16 cellular contexts compared by ENCODE assay signal in the genomic region with DNA sequence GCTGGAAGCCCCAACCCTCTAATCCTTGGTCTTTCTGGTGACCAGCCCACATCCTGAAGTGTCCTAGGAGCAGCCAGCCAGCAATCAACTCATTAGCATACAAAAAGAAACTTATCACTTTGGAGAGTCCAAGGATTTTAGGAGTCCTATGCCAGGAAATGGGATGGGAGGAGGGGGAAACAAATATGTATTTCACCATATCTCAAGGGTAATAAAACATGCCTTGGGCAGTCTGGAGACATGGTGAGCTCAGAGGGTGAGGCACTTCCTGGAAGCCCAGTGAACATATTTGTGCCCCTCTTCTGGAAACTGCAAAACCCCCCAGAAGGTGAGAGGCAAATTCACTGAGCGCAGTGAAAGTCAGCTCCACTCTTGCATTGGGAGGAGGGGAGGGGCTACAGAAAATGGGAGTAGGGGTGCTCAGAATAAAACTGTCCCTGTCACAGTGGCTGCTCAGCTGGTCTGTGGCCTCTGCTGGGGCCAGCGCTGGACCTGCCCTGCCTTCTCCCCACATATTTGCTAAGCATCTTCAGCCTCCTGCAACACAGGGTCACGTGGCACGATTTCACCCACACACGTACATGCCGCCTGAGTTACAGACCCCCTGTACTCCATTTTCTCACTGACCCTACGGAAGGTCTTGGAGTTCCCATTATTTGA. TPM values are rescaled to one million over a fixed set of nuclear protein-coding genes. Genes with fewer than 3 reads are reported as not detected.
DNase-seq lines count a peak whose midpoint lies in the region; ATAC-seq, FAIRE-seq and TF ChIP-seq lines count a peak whose summit lies in the region.
"Had no signal": no experiment of that assay in that cellular context is flagged by ENCODE, and none has a peak within 500 bp of the region (broad histone marks: within the 10 kb centered on the region; RNA-seq: fewer than 3 reads in every experiment).

No MANE protein-coding gene starts in this region.

- H3K27me3 Mint-ChIP-seq in activated naive CD8-positive, alpha-beta T cell: no peaks in the 10 kb centered on the region
- no peaks in the 10 kb centered on the region for H3K27me3 Mint-ChIP-seq in activated naive CD8-positive, alpha-beta T cell treated with anti-CD3 and anti-CD28 coated beads, Interleukin-2, amount 50 U/mL, for 24 hours

- H3K36me3 ChIP-seq in mucosa of descending colon (ENCODE audit: low read depth): no peaks in the 10 kb centered on the region
- H3K36me3 ChIP-seq in upper lobe of right lung: no peaks in the 10 kb centered on the region
- H3K36me3 ChIP-seq: esophagus muscularis mucosa, thyroid gland had no signal

- no peaks in the 10 kb centered on the region for H3K9me3 Mint-ChIP-seq in activated naive CD8-positive, alpha-beta T cell (ENCODE audit: low read depth)
- H3K9me3 Mint-ChIP-seq in activated naive CD8-positive, alpha-beta T cell treated with anti-CD3 and anti-CD28 coated beads, Interleukin-2, amount 50 U/mL, for 24 hours: no peaks in the 10 kb centered on the region
- H3K9me3 Mint-ChIP-seq: IgD-negative memory B cell had no signal

- no peaks in the 10 kb centered on the region for H3K36me3 Mint-ChIP-seq in activated naive CD8-positive, alpha-beta T cell
- H3K36me3 Mint-ChIP-seq in activated naive CD8-positive, alpha-beta T cell treated with anti-CD3 and anti-CD28 coated beads, Interleukin-2, amount 50 U/mL, for 24 hours (ENCODE audit: low read depth): no peaks in the 10 kb centered on the region
- H3K36me3 Mint-ChIP-seq: IgD-negative memory B cell had no signal

- DNase-seq in activated naive CD8-positive, alpha-beta T cell treated with anti-CD3 and anti-CD28 coated beads, Interleukin-2, amount 50 U/mL, for 24 hours: no peak
- DNase-seq in amniotic epithelial cell (ENCODE audit: low read depth) (peak; percentile 40), mucosa of descending colon (peak; percentile 42 to 52 (median 45)), upper lobe of right lung (peak; percentile 56), GM12891 (ENCODE audit: insufficient read length, low spot score) (no peak), NCI-H1930 (lab: John Stamatoyannopoulos, UW) (no peak)
- no peak for DNase-seq in activated CD4-positive, alpha-beta T cell treated with anti-CD3 and anti-CD28 coated beads for 48 hours
- DNase-seq: activated gamma-delta T cell treated with Interleukin-2 at 50 U/mL for 16 hours, cerebellar nuclear complex, DND-41, NCI-H1694 treated with DMSO at 0.1 percent for 48 hours, SK-N-SH had no signal

- TF ChIP-seq CTCF in mucosa of descending colon (IDR thresholded peaks at IDR 0.05) (no peak), upper lobe of right lung (IDR thresholded peaks at IDR 0.05) (no peak)

- peaks cover 46% of the 10 kb centered on the region for H3K4me1 Mint-ChIP-seq in activated naive CD8-positive, alpha-beta T cell (ENCODE audit: low read depth)
- peaks cover 39% of the 10 kb centered on the region for H3K4me1 Mint-ChIP-seq in activated naive CD8-positive, alpha-beta T cell treated with anti-CD3 and anti-CD28 coated beads, Interleukin-2, amount 50 U/mL, for 24 hours

- no peak overlapping the region for H3K27ac ChIP-seq in upper lobe of right lung
- H3K27ac ChIP-seq: esophagus muscularis mucosa, thyroid gland had no signal

- H3K9me3 ChIP-seq in mucosa of descending colon (no peaks in the 10 kb centered on the region), upper lobe of right lung (no peaks in the 10 kb centered on the region)
- H3K9me3 ChIP-seq: esophagus muscularis mucosa, SK-N-SH, thyroid gland had no signal

- intact Hi-C loops in mucosa of descending colon (cut with DNase I, micrococcal nuclease): no loop called here
- intact Hi-C loops in upper lobe of right lung (cut with DNase I): no loop called here

- FAIRE-seq in GM12891 (lab: Jason Lieb, UNC): no peak

- H3K27me3 ChIP-seq in upper lobe of right lung: no peaks in the 10 kb centered on the region
- H3K27me3 ChIP-seq: esophagus muscularis mucosa, thyroid gland had no signal

- peaks cover 48% of the 10 kb centered on the region for H3K4me1 ChIP-seq in mucosa of descending colon (ENCODE audit: low read depth)
- peaks cover 32% of the 10 kb centered on the region for H3K4me1 ChIP-seq in upper lobe of right lung

- H3K27ac Mint-ChIP-seq in activated naive CD8-positive, alpha-beta T cell: peak overlapping the region; percentile 28
- H3K27ac Mint-ChIP-seq in activated naive CD8-positive, alpha-beta T cell treated with anti-CD3 and anti-CD28 coated beads, Interleukin-2, amount 50 U/mL, for 24 hours: no peak overlapping the region

- TF ChIP-seq POLR2A in GM12891 (IDR thresholded peaks at IDR 0.05; ENCODE audit: low read depth, low read length): no peak

- H3K4me3 ChIP-seq in mucosa of descending colon: no peak overlapping the region
- no peak overlapping the region for H3K4me3 ChIP-seq in upper lobe of right lung
- H3K4me3 ChIP-seq: esophagus muscularis mucosa, thyroid gland had no signal

- H3K4me3 Mint-ChIP-seq in activated naive CD8-positive, alpha-beta T cell: no peak overlapping the region
- no peak overlapping the region for H3K4me3 Mint-ChIP-seq in activated naive CD8-positive, alpha-beta T cell treated with anti-CD3 and anti-CD28 coated beads, Interleukin-2, amount 50 U/mL, for 24 hours

- no peak for ATAC-seq in activated naive CD8-positive, alpha-beta T cell treated with anti-CD3 and anti-CD28 coated beads, Interleukin-2, amount 50 U/mL, for 24 hours
- ATAC-seq in mucosa of descending colon (peak; percentile 73), upper lobe of right lung (peak; percentile 37)

TF ChIP-seq in GM12891, 5 proteins besides CTCF, POLR2A, EP300 and RAD21:
- TF ChIP-seq POLR2AphosphoS5 (IDR thresholded peaks at IDR 0.05; ENCODE audit: low read depth, low read length) (no peak), PAX5 (IDR thresholded peaks at IDR 0.05; ENCODE audit: insufficient read depth, low read length, severe bottlenecking) (no peak), TAF1 (IDR thresholded peaks at IDR 0.05; ENCODE audit: low read depth, low read length) (no peak), POU2F2 (IDR thresholded peaks at IDR 0.05; ENCODE audit: low read depth, low read length) (no peak), SPI1 (IDR thresholded peaks at IDR 0.05; ENCODE audit: low read depth, low read length) (no peak)

RNA-seq across cellular contexts. Expression of a gene that starts 17.7 kb away (rescaled TPM):
- total RNA-seq in mucosa of descending colon (100 to 1,000 TPM in 1 of 3 donors, 10 to 100 TPM in 2; 61.4 to 103 (median 89.1) TPM), upper lobe of right lung (84.7 TPM)
- polyA plus RNA-seq in GM12891 (2012; ENCODE audit: low read depth, missing spikeins): 21.2 TPM

Comparison
In these comparisons a context has a peak if more than half of its experiments do, and no peak if none do; other contexts are left out.
1. DNase-seq: peak in amniotic epithelial cell (single experiment), mucosa of descending colon (3 of 3) and upper lobe of right lung (single experiment); none in activated naive CD8-positive, alpha-beta T cell treated with anti-CD3 and anti-CD28 coated beads, Interleukin-2, amount 50 U/mL, for 24 hours (single experiment), GM12891 (single experiment), activated CD4-positive, alpha-beta T cell treated with anti-CD3 and anti-CD28 coated beads for 48 hours (single experiment) and NCI-H1930 (0 of 2).